17 cellular contexts compared by ENCODE assay signal in genomic region chr11:72378704-72379383, GRCh38. TPM values are rescaled to one million over a fixed set of nuclear protein-coding genes. Genes with fewer than 3 reads are reported as not detected.
A peak's percentile ranks its signal among the peaks of the same experiment; 100 is the strongest.
DNase-seq lines count a peak whose midpoint lies in the region; ATAC-seq and TF ChIP-seq lines count a peak whose summit lies in the region.
"Had no signal": no experiment of that assay in that cellular context is flagged by ENCODE, and none has a peak within 500 bp of the region (broad histone marks: within the 10 kb centered on the region; RNA-seq: fewer than 3 reads in every experiment).

No MANE protein-coding gene starts in this region.

- peaks cover 0 to 8% of the 10 kb centered on the region in 2 donors for H3K9me3 ChIP-seq in right atrium auricular region
- H3K9me3 ChIP-seq in psoas muscle: peaks cover 6% of the 10 kb centered on the region
- peaks cover 0 to 3% (median 1%) of the 10 kb centered on the region in 3 experiments for H3K9me3 ChIP-seq in naive thymus-derived CD4-positive, alpha-beta T cell (ENCODE audit: control insufficient read depth in 2 of 3, low read length in 3 of 3)
- H3K9me3 ChIP-seq in effector memory CD4-positive, alpha-beta T cell (ENCODE audit: control insufficient read depth, low read length): peaks cover 5% of the 10 kb centered on the region

- H3K27ac ChIP-seq in right atrium auricular region (peak overlapping the region in 1 of 2 donors; percentile 11), psoas muscle (peak overlapping the region; percentile 67)
- H3K27ac ChIP-seq in naive thymus-derived CD4-positive, alpha-beta T cell (ENCODE audit: low read depth, low read length): no peak overlapping the region
- H3K27ac ChIP-seq in effector memory CD4-positive, alpha-beta T cell (ENCODE audit: insufficient read depth, low read length, poor library complexity, severe bottlenecking): no peak overlapping the region
- H3K27ac ChIP-seq: VCaP had no signal

- H3K4me3 ChIP-seq in cardiac fibroblast (replicated peaks in 1 of 2; ENCODE audit: low read depth in 2 of 2, low read length in 2 of 2) (no peak overlapping the region), right atrium auricular region (no peak overlapping the region), psoas muscle (no peak overlapping the region)
- H3K4me3 ChIP-seq in naive thymus-derived CD4-positive, alpha-beta T cell (ENCODE audit: low read length): no peak overlapping the region
- H3K4me3 ChIP-seq in effector memory CD4-positive, alpha-beta T cell (ENCODE audit: insufficient read depth, low read depth, low read length, poor library complexity, severe bottlenecking): no peak overlapping the region

- H3K9me3 Mint-ChIP-seq in naive thymus-derived CD4-positive, alpha-beta T cell: peaks cover 0 to 17% (median 7%) of the 10 kb centered on the region in 11 donors
- H3K9me3 Mint-ChIP-seq: HFFc6 had no signal

- H3K27me3 ChIP-seq in right atrium auricular region (no peaks in the 10 kb centered on the region), psoas muscle (ENCODE audit: insufficient read depth in 3 of 3, low read length in 2 of 3) (no peaks in the 10 kb centered on the region)
- no peaks in the 10 kb centered on the region for H3K27me3 ChIP-seq in naive thymus-derived CD4-positive, alpha-beta T cell (ENCODE audit: control insufficient read depth in 2 of 2, insufficient read depth in 2 of 2, low read length in 2 of 2)
- no peaks in the 10 kb centered on the region for H3K27me3 ChIP-seq in effector memory CD4-positive, alpha-beta T cell (replicated peaks; ENCODE audit: control insufficient read depth, insufficient read depth, low read length, poor library complexity, severe bottlenecking)

- CTCF ChIA-PET in naive thymus-derived CD4-positive, alpha-beta T cell (lab: Charles Lee): no interaction called here

- POLR2A ChIA-PET in naive thymus-derived CD4-positive, alpha-beta T cell (lab: Charles Lee): no interaction called here

- H3K27ac Mint-ChIP-seq in naive thymus-derived CD4-positive, alpha-beta T cell: no peak overlapping the region
- H3K27ac Mint-ChIP-seq: HFFc6, mesothelial cell of epicardium had no signal

- intact Hi-C loops in psoas muscle (cut with DNase I): no loop called here
- intact Hi-C loops in naive thymus-derived CD4-positive, alpha-beta T cell (cut with micrococcal nuclease): no loop called here

- TF ChIP-seq CTCF in cardiac fibroblast (IDR thresholded peaks at IDR 0.05; ENCODE audit: low read depth, low read length) (no peak), right atrium auricular region (IDR thresholded peaks at IDR 0.05) (no peak), psoas muscle (IDR thresholded peaks at IDR 0.05) (no peak)

- DNase-seq in AG08396 (ENCODE audit: low spot score) (peak; percentile 41), cardiac fibroblast (ENCODE audit: low read depth in 2 of 2) (peak; percentile 5 to 54), right atrium auricular region (ENCODE audit: low spot score) (peak; percentile 82), psoas muscle (peak; percentile 76 to 83), D341Med (ENCODE audit: low spot score) (no peak)
- no peak for DNase-seq in naive thymus-derived CD4-positive, alpha-beta T cell
- DNase-seq in effector memory CD4-positive, alpha-beta T cell: no peak
- DNase-seq: activated CD8-positive, alpha-beta memory T cell treated with anti-CD3 and anti-CD28 coated beads, Interleukin-2, amount 50 U/mL, for 4 hours; DND-41; effector CD8-positive, alpha-beta T cell; HFFc6; Karpas-422; NCI-H1930; SK-N-SH had no signal

- WGBS in psoas muscle, 3 donors: 29 to 42% (median 31%) methylated on average over 7 of the region's 7 CpGs

- H3K27me3 Mint-ChIP-seq in naive thymus-derived CD4-positive, alpha-beta T cell: no peaks in the 10 kb centered on the region

- H3K36me3 Mint-ChIP-seq in naive thymus-derived CD4-positive, alpha-beta T cell: peaks cover 10 to 34% (median 27%) of the 10 kb centered on the region in 5 donors

- ATAC-seq in psoas muscle (peak; percentile 87 to 98 (median 95)), GM18873 (IDR thresholded peaks at IDR 0.05; ENCODE audit: low FRiP score, unreplicated experiment) (no peak)
- no peak for ATAC-seq in naive thymus-derived CD4-positive, alpha-beta T cell

- H3K4me3 Mint-ChIP-seq in naive thymus-derived CD4-positive, alpha-beta T cell: no peak overlapping the region
- H3K4me3 Mint-ChIP-seq: HFFc6, mesothelial cell of epicardium had no signal

- H3K36me3 ChIP-seq in right atrium auricular region (no peaks in the 10 kb centered on the region), psoas muscle (ENCODE audit: insufficient read depth in 1 of 2, low read depth in 1 of 2) (no peaks in the 10 kb centered on the region)
- peaks cover 0 to 13% (median 0%) of the 10 kb centered on the region in 3 experiments for H3K36me3 ChIP-seq in naive thymus-derived CD4-positive, alpha-beta T cell (ENCODE audit: control insufficient read depth in 2 of 3, insufficient read depth in 3 of 3, low read length in 3 of 3)
- no peaks in the 10 kb centered on the region for H3K36me3 ChIP-seq in effector memory CD4-positive, alpha-beta T cell (ENCODE audit: control insufficient read depth, insufficient read depth, low read length)

- H3K4me1 ChIP-seq in right atrium auricular region (peaks cover 0 to 18% of the 10 kb centered on the region in 2 donors), psoas muscle (peaks cover 30% of the 10 kb centered on the region)
- no peaks in the 10 kb centered on the region for H3K4me1 ChIP-seq in naive thymus-derived CD4-positive, alpha-beta T cell (ENCODE audit: control insufficient read depth in 2 of 2, insufficient read depth in 2 of 2, low read length in 2 of 2)
- no peaks in the 10 kb centered on the region for H3K4me1 ChIP-seq in effector memory CD4-positive, alpha-beta T cell (ENCODE audit: control insufficient read depth, insufficient read depth, low read length, poor library complexity, severe bottlenecking)

- peaks cover 0 to 9% (median 0%) of the 10 kb centered on the region in 7 donors for H3K4me1 Mint-ChIP-seq in naive thymus-derived CD4-positive, alpha-beta T cell
- H3K4me1 Mint-ChIP-seq: mesothelial cell of epicardium had no signal

RNA-seq across cellular contexts. Expression of gene CLPB, which starts 55.5 kb away (rescaled TPM):
- 10 to 100 TPM; 14.0 to 23.2 TPM for total RNA-seq in right atrium auricular region
- 10 to 100 TPM; 18.5 to 27.9 (median 26.4) TPM for total RNA-seq in psoas muscle
- 10 to 100 TPM; 13.3 to 23.2 (median 20.1) TPM for polyA plus RNA-seq in psoas muscle
- 10 to 100 TPM; 14.3 to 24.2 (median 17.9) TPM for total RNA-seq in naive thymus-derived CD4-positive, alpha-beta T cell
- 1 to 10 TPM; 4.9 to 7.4 TPM for polyA plus RNA-seq in naive thymus-derived CD4-positive, alpha-beta T cell

Comparison
In these comparisons a context has a peak if more than half of its experiments do, and no peak if none do; other contexts are left out.
1. DNase-seq: peak in AG08396 (single experiment), cardiac fibroblast (2 of 2), right atrium auricular region (single experiment) and psoas muscle (2 of 2); none in naive thymus-derived CD4-positive, alpha-beta T cell (0 of 9), effector memory CD4-positive, alpha-beta T cell (0 of 3) and D341Med (single experiment).
2. ATAC-seq: peak in psoas muscle (4 of 4); none in naive thymus-derived CD4-positive, alpha-beta T cell (single experiment) and GM18873 (single experiment).